Comparison of ENCODE assay signal across 27 cellular contexts in genomic region chr7:78165454-78165853, GRCh38.
A peak's percentile ranks its signal among the peaks of the same experiment; 100 is the strongest.
DNase-seq lines count a peak whose midpoint lies in the region; ATAC-seq, FAIRE-seq and TF ChIP-seq lines count a peak whose summit lies in the region.
"Had no signal": no experiment of that assay in that cellular context is flagged by ENCODE, and none has a peak within 500 bp of the region (broad histone marks: within the 10 kb centered on the region; RNA-seq: fewer than 3 reads in every experiment).

No MANE protein-coding gene starts in this region.

- H3K27ac Mint-ChIP-seq in natural killer cell treated with Interleukin-12 subunit alpha and Interleukin-12 subunit beta and Interleukin-15 and Interleukin-18, amount 100 ng/mL, for 72 hours, result no peak overlapping the region
- H3K27ac Mint-ChIP-seq: B cell; CD8-positive, alpha-beta T cell had no signal

- H3K4me1 ChIP-seq in K562 (replicated peaks in 1 of 2; ENCODE audit: control insufficient read depth in 2 of 2, insufficient read depth in 2 of 2, low read length in 2 of 2), result no peaks in the 10 kb centered on the region
- H3K4me1 ChIP-seq: A549, Caco-2, SJSA1 had no signal

- TF ChIP-seq EP300 in K562 (IDR thresholded peaks at IDR 0.05; ENCODE audit: low read length), result no peak

- intact Hi-C loops in K562 (cut with micrococcal nuclease), result no loop called here

- H3K4me1 Mint-ChIP-seq in natural killer cell treated with Interleukin-12 subunit alpha and Interleukin-12 subunit beta and Interleukin-15 and Interleukin-18, amount 100 ng/mL, for 72 hours (ENCODE audit: low read depth in 2 of 2), result no peaks in the 10 kb centered on the region
- H3K4me1 Mint-ChIP-seq: B cell had no signal

- no peak overlapping the region for H3K4me3 ChIP-seq in K562
- H3K4me3 ChIP-seq: A549, GM12878, SJSA1 had no signal

- H3K9me1 ChIP-seq in K562 (ENCODE audit: control insufficient read depth, insufficient read depth, low read length), result no peaks in the 10 kb centered on the region

- CTCF ChIA-PET in K562 (lab: Yijun Ruan, JAX; ENCODE audit: low intra/inter-chr PET ratio), result no interaction called here

- H3K27me3 Mint-ChIP-seq in natural killer cell treated with Interleukin-12 subunit alpha and Interleukin-12 subunit beta and Interleukin-15 and Interleukin-18, amount 100 ng/mL, for 72 hours, result no peaks in the 10 kb centered on the region

- H3K9me3 ChIP-seq in K562 (replicated peaks; ENCODE audit: control insufficient read depth, insufficient read depth, low read depth, low read length), result no peaks in the 10 kb centered on the region
- H3K9me3 ChIP-seq: A549, Caco-2, SJSA1 had no signal

- no peaks in the 10 kb centered on the region for H3K27me3 ChIP-seq in K562 (ENCODE audit: control insufficient read depth in 2 of 2, insufficient read depth in 2 of 2, low read length in 2 of 2)
- H3K27me3 ChIP-seq: SJSA1 had no signal

- no peak overlapping the region for H3K9ac ChIP-seq in K562 (ENCODE audit: insufficient read depth in 1 of 2, low read depth in 2 of 2, low read length in 2 of 2)

- BruUV-seq in K562 (replicated peaks; lab: Mats Ljungman, UMichigan), result no TSS peak

- H3K4me2 ChIP-seq in K562 (ENCODE audit: insufficient read depth, low read length), result no peak overlapping the region
- H3K4me2 ChIP-seq: A549 had no signal

- 0% methylated on average over 5 of the region's 5 CpGs for WGBS in K562 (ENCODE audit: insufficient coverage, low coverage, missing lambda C conversion rate)

- ATAC-seq in K562 (no peak), GM21526 (IDR thresholded peaks at IDR 0.05; ENCODE audit: low FRiP score, unreplicated experiment) (no peak)
- ATAC-seq in natural killer cell treated with Interleukin-12 subunit alpha and Interleukin-12 subunit beta and Interleukin-15 and Interleukin-18, amount 100 ng/mL, for 72 hours, result no peak
- ATAC-seq: A549; CD8-positive, alpha-beta T cell; GM12878 had no signal

- POLR2A ChIA-PET in K562 (lab: Yijun Ruan, JAX), result no interaction called here

- H3K27ac ChIP-seq in K562 (ENCODE audit: extremely low read depth, low read depth, low read length), result no peak overlapping the region
- H3K27ac ChIP-seq: A549, C4-2B, SJSA1 had no signal

- no peak for TF ChIP-seq POLR2A in K562 (conservative IDR thresholded peaks at IDR 0.05)

- no peak overlapping the region for H3K4me3 Mint-ChIP-seq in natural killer cell treated with Interleukin-12 subunit alpha and Interleukin-12 subunit beta and Interleukin-15 and Interleukin-18, amount 100 ng/mL, for 72 hours
- H3K4me3 Mint-ChIP-seq: B cell; CD8-positive, alpha-beta T cell had no signal

- H4K20me1 ChIP-seq in K562 (replicated peaks; ENCODE audit: control insufficient read depth, insufficient read depth, low read length), result no peaks in the 10 kb centered on the region

- no peak overlapping the region for H2AFZ ChIP-seq in K562 (ENCODE audit: low read depth, low read length)

- no peaks in the 10 kb centered on the region for H3K9me3 Mint-ChIP-seq in natural killer cell treated with Interleukin-12 subunit alpha and Interleukin-12 subunit beta and Interleukin-15 and Interleukin-18, amount 100 ng/mL, for 72 hours
- H3K9me3 Mint-ChIP-seq: CD8-positive, alpha-beta T cell had no signal

- H3K36me3 Mint-ChIP-seq in natural killer cell treated with Interleukin-12 subunit alpha and Interleukin-12 subunit beta and Interleukin-15 and Interleukin-18, amount 100 ng/mL, for 72 hours, result no peaks in the 10 kb centered on the region
- H3K36me3 Mint-ChIP-seq: CD8-positive, alpha-beta T cell had no signal

- DNase-seq in Ammon's horn (ENCODE audit: low spot score) (peak; percentile 33), HT1080 (ENCODE audit: low read depth) (peak; percentile 21), K562 (ENCODE audit: extremely low read depth in 1 of 4, low spot score in 3 of 4) (no peak), iPS-NIHi7 (ENCODE audit: extremely low spot score) (peak; percentile 40), HuH-7 (ENCODE audit: low spot score) (no peak), NCI-H187 treated with DMSO at 0.1 percent for 48 hours (lab: John Stamatoyannopoulos, UW) (no peak)
- no peak for DNase-seq in natural killer cell treated with Interleukin-12 subunit alpha and Interleukin-12 subunit beta and Interleukin-15 and Interleukin-18, amount 100 ng/mL, for 72 hours (ENCODE audit: low spot score)
- DNase-seq: Caco-2; CD8-positive, alpha-beta T cell; GDM1; Kasumi-1; NCI-H1092 treated with DMSO at 0.1 percent for 48 hours; NCI-H1436; NCI-H187; NCI-H446; NCI-H524 treated with DMSO at 0.1 percent for 48 hours; NCI-H82; NK-92 treated with Interleukin-12 subunit alpha and Interleukin-12 subunit beta, amount 100 ng/mL, for 24 hours; Right ventricle myocardium superior; RPMI8226; T-helper 1 cell had no signal

- TF ChIP-seq CTCF in K562 (IDR thresholded peaks at IDR 0.05 in 2 of 3, conservative IDR thresholded peaks at IDR 0.05 in 1 of 3; ENCODE audit: insufficient read depth in 2 of 3, low read depth in 1 of 3, low read length in 3 of 3), result no peak

- FAIRE-seq in K562 (lab: Jason Lieb, UNC), result peak; percentile 46
- FAIRE-seq: A549, GM12878 had no signal

- no peak for TF ChIP-seq RAD21 in K562 (CRISPR knock-in tag; conservative IDR thresholded peaks at IDR 0.05 in 1 of 2, IDR thresholded peaks at IDR 0.05 in 1 of 2)

- no peaks in the 10 kb centered on the region for H3K36me3 ChIP-seq in K562 (ENCODE audit: control insufficient read depth, insufficient read depth, low read length)
- H3K36me3 ChIP-seq: SJSA1 had no signal

- H3K79me2 ChIP-seq in K562 (ENCODE audit: control insufficient read depth, insufficient read depth, low read length), result no peaks in the 10 kb centered on the region

- in situ Hi-C loops in K562 (cut with MboI), result no loop called here

TF ChIP-seq in K562, 482 proteins besides CTCF, POLR2A, EP300 and RAD21:
- TF ChIP-seq ZMIZ1 (IDR thresholded peaks at IDR 0.05; ENCODE audit: low read depth in 2 of 2, low read length in 2 of 2) (no peak), MYNN (IDR thresholded peaks at IDR 0.05) (no peak), MYNN (CRISPR knock-in tag; IDR thresholded peaks at IDR 0.05) (no peak), CEBPZ (IDR thresholded peaks at IDR 0.05; ENCODE audit: borderline replicate concordance, low read depth, low read length) (no peak), SMAD3 (CRISPR knock-in tag; conservative IDR thresholded peaks at IDR 0.05) (no peak), KLF1 (tag; IDR thresholded peaks at IDR 0.05) (no peak), TAF9B (IDR thresholded peaks at IDR 0.05; ENCODE audit: partially characterized antibody) (no peak), ZNF134 (CRISPR knock-in tag; conservative IDR thresholded peaks at IDR 0.05) (no peak), SRSF1 (IDR thresholded peaks at IDR 0.05; ENCODE audit: low read depth, low read length) (no peak)

Comparison
In these comparisons a context has a peak if more than half of its experiments do, and no peak if none do; other contexts are left out.
1. DNase-seq: peak in Ammon's horn (single experiment), HT1080 (single experiment) and iPS-NIHi7 (single experiment); none in K562 (0 of 4), natural killer cell treated with Interleukin-12 subunit alpha and Interleukin-12 subunit beta and Interleukin-15 and Interleukin-18, amount 100 ng/mL, for 72 hours (single experiment), HuH-7 (single experiment) and NCI-H187 treated with DMSO at 0.1 percent for 48 hours (single experiment).